In genomic region chr13:34571716-34572115, GRCh38 we compare ENCODE assay signal across 28 cellular contexts.
"Had no signal": no experiment of that assay in that cellular context is flagged by ENCODE, and none has a peak within 500 bp of the region (broad histone marks: within the 10 kb centered on the region; RNA-seq: fewer than 3 reads in every experiment).

No MANE protein-coding gene starts in this region.

- H3K4me3 ChIP-seq: adrenal gland, body of pancreas, colonic mucosa, dorsolateral prefrontal cortex had no signal

- H3K36me3 ChIP-seq: adrenal gland, colonic mucosa had no signal

- DNase-seq: activated CD4-positive, alpha-beta memory T cell treated with anti-CD3 and anti-CD28 coated beads for 36 hours; activated CD4-positive, alpha-beta T cell treated with anti-CD3 and anti-CD28 coated beads for 36 hours; activated CD4-positive, alpha-beta T cell treated with anti-CD3 and anti-CD28 coated beads, Interleukin-2, amount 10 ng/mL, durations not matched to agents 24 days and 14 days; activated CD4-positive, CD25-positive, alpha-beta regulatory T cell; activated CD4-positive, CD25-positive, alpha-beta regulatory T cell treated with anti-CD3 and anti-CD28 coated beads, Interleukin-2, amount 50 U/mL, for 72 hours; activated CD8-positive, alpha-beta memory T cell treated with anti-CD3 and anti-CD28 coated beads, Interleukin-2, amount 10 ng/mL, durations not matched to agents 7 days and 5 days; activated CD8-positive, alpha-beta memory T cell treated with anti-CD3 and anti-CD28 coated beads, Interleukin-2, amount 50 U/mL, for 4 hours; activated CD8-positive, alpha-beta T cell treated with anti-CD3 and anti-CD28 coated beads, Interleukin-2, amount 10 ng/mL, durations not matched to agents 7 days and 5 days; activated effector memory CD4-positive, alpha-beta T cell treated with anti-CD3 and anti-CD28 coated beads, Interleukin-2, amount 50 U/mL, for 16 hours; activated naive CD4-positive, alpha-beta T cell treated with anti-CD3 and anti-CD28 coated beads for 36 hours; activated naive CD8-positive, alpha-beta T cell treated with anti-CD3 and anti-CD28 coated beads for 36 hours; activated naive CD8-positive, alpha-beta T cell treated with anti-CD3 and anti-CD28 coated beads, Interleukin-2, amount 50 U/mL, for 24 hours; activated T-cell treated with anti-CD3 and anti-CD28 coated beads, Interleukin-2, amount 50 U/mL, for 1 hour; activated T-cell treated with anti-CD3 and anti-CD28 coated beads, Interleukin-2, amount 50 U/mL, for 48 hours; adrenal gland; amygdala; aorta; body of pancreas; caudate nucleus; cerebellar nuclear complex; colonic mucosa; dorsolateral prefrontal cortex; effector memory CD4-positive, alpha-beta T cell; endodermal cell; foreskin fibroblast; head of caudate nucleus; T1000 had no signal

- H3K27me3 ChIP-seq: adrenal gland, body of pancreas, colonic mucosa had no signal

- ATAC-seq: activated CD4-positive, alpha-beta T cell treated with anti-CD3 and anti-CD28 coated beads for 36 hours; activated CD8-positive, alpha-beta memory T cell treated with anti-CD3 and anti-CD28 coated beads, Interleukin-2, amount 10 ng/mL, durations not matched to agents 7 days and 5 days; activated CD8-positive, alpha-beta T cell treated with anti-CD3 and anti-CD28 coated beads, Interleukin-2, amount 10 ng/mL, durations not matched to agents 7 days and 5 days; activated naive CD8-positive, alpha-beta T cell treated with anti-CD3 and anti-CD28 coated beads, Interleukin-2, amount 50 U/mL, for 24 hours; body of pancreas; esophagus mucosa had no signal

- H3K27ac ChIP-seq: adrenal gland, body of pancreas, colonic mucosa had no signal

- H3K9me3 ChIP-seq: adrenal gland, body of pancreas, colonic mucosa had no signal

- H3K4me1 ChIP-seq: adrenal gland, colonic mucosa had no signal
